Comparison of ENCODE assay signal across 20 cellular contexts in genomic region chr1:15364740-15365139, GRCh38. TPM values are rescaled to one million over a fixed set of nuclear protein-coding genes. Genes with fewer than 3 reads are reported as not detected.
DNase-seq lines count a peak whose midpoint lies in the region; ATAC-seq, FAIRE-seq and TF ChIP-seq lines count a peak whose summit lies in the region.
"Had no signal": no experiment of that assay in that cellular context is flagged by ENCODE, and none has a peak within 500 bp of the region (broad histone marks: within the 10 kb centered on the region; RNA-seq: fewer than 3 reads in every experiment).

No MANE protein-coding gene starts in this region.

- in situ Hi-C loops in GM12878 (cut with MboI) = no loop called here

- no peaks in the 10 kb centered on the region for H3K9me2 ChIP-seq in Loucy (replicated peaks; ENCODE audit: low read depth, low read length)

- H3K4me1 ChIP-seq in Loucy (ENCODE audit: insufficient read depth, low read length, poor library complexity, severe bottlenecking) (no peaks in the 10 kb centered on the region), GM12878 (ENCODE audit: control insufficient read depth, insufficient read depth, low read length) (no peaks in the 10 kb centered on the region; the same call in 1 of the 2 replicates), kidney (ENCODE audit: control insufficient read depth in 1 of 2, insufficient read depth in 1 of 2, low read depth in 1 of 2, low read length in 2 of 2) (no peaks in the 10 kb centered on the region)
- H3K4me1 ChIP-seq: gastrocnemius medialis, lower lobe of right lung had no signal

- no peak overlapping the region for H2AFZ ChIP-seq in Loucy (ENCODE audit: low read length)
- no peak overlapping the region for H2AFZ ChIP-seq in GM12878 (ENCODE audit: control insufficient read depth, low read depth, low read length)

- WGBS in GM12878 (ENCODE audit: insufficient coverage, insufficient replicate concordance, low lambda C conversion rate, missing lambda C conversion rate) = 26% methylated on average over 5 of the region's 5 CpGs

- H3K9me3 ChIP-seq in Loucy (ENCODE audit: insufficient read depth, low read depth, low read length) (no peaks in the 10 kb centered on the region), GM12878 (replicated peaks; ENCODE audit: control insufficient read depth, insufficient read depth, low read length) (no peaks in the 10 kb centered on the region), kidney (ENCODE audit: control insufficient read depth in 1 of 2, low read length in 2 of 2) (no peaks in the 10 kb centered on the region)
- H3K9me3 ChIP-seq: gastrocnemius medialis, lower lobe of right lung, SJCRH30 had no signal

- TF ChIP-seq RAD21 in GM12878 (IDR thresholded peaks at IDR 0.05; ENCODE audit: insufficient read depth, low read depth, low read length) = peak; percentile 19; the same call in 1 of the 2 replicates

- peak; percentile 45; the same call in 1 of the 3 replicates for ATAC-seq in GM12878
- ATAC-seq in GM21529 (IDR thresholded peaks at IDR 0.05; ENCODE audit: unreplicated experiment) = no peak
- no peak for ATAC-seq in GM21825 (IDR thresholded peaks at IDR 0.05; ENCODE audit: unreplicated experiment)
- ATAC-seq in HG03025 (IDR thresholded peaks at IDR 0.05; ENCODE audit: low FRiP score, unreplicated experiment) = no peak
- ATAC-seq: activated naive CD8-positive, alpha-beta T cell treated with anti-CD3 and anti-CD28 coated beads, Interleukin-2, amount 50 U/mL, for 24 hours; activated T-cell treated with anti-CD3 and anti-CD28 coated beads, Interleukin-2, amount 50 U/mL, for 72 hours; gastrocnemius medialis; naive thymus-derived CD8-positive, alpha-beta T cell had no signal

- H3K36me3 ChIP-seq in Loucy (ENCODE audit: insufficient read depth, low read length) (no peaks in the 10 kb centered on the region), GM12878 (ENCODE audit: control insufficient read depth in 2 of 2, insufficient read depth in 2 of 2, low read length in 1 of 2) (no peaks in the 10 kb centered on the region), kidney (ENCODE audit: control insufficient read depth in 1 of 2, insufficient read depth in 2 of 2, low read length in 2 of 2) (no peaks in the 10 kb centered on the region)
- H3K36me3 ChIP-seq: gastrocnemius medialis, lower lobe of right lung, SJCRH30 had no signal

- POLR2A ChIA-PET in GM12878 (lab: Charles Lee) = no interaction called here

- RAD21 ChIA-PET in GM12878 (lab: Charles Lee; ENCODE audit: unreplicated experiment) = no interaction called here

- H3K9ac ChIP-seq in Loucy (ENCODE audit: low read depth, low read length, poor library complexity, severe bottlenecking) (no peak overlapping the region), GM12878 (ENCODE audit: control insufficient read depth, insufficient read depth, low read length) (no peak overlapping the region), kidney (ENCODE audit: low read length in 2 of 2) (no peak overlapping the region)

- no peak overlapping the region for H3K4me2 ChIP-seq in Loucy (ENCODE audit: low read depth, low read length, poor library complexity, severe bottlenecking)
- H3K4me2 ChIP-seq in GM12878 (ENCODE audit: control insufficient read depth, insufficient read depth) = no peak overlapping the region

- no peak for FAIRE-seq in GM12878 (lab: Jason Lieb, UNC)
- FAIRE-seq in kidney (lab: Jason Lieb, UNC) = no peak

- SMC1A ChIA-PET in GM12878 (lab: Charles Lee; ENCODE audit: uncharacterized antibody, unreplicated experiment) = no interaction called here

- DNase-seq in GM12865 (ENCODE audit: low read depth) (no peak), GM12878 (ENCODE audit: low read depth, low spot score) (no peak), kidney (peak; percentile 45)
- DNase-seq: activated CD4-positive, alpha-beta T cell treated with anti-CD3 and anti-CD28 coated beads, Interleukin-2, amount 50 U/mL, for 4 hours; activated naive CD8-positive, alpha-beta T cell treated with anti-CD3 and anti-CD28 coated beads, Interleukin-2, amount 50 U/mL, for 24 hours; activated T-cell treated with anti-CD3 and anti-CD28 coated beads, Interleukin-2, amount 50 U/mL, for 72 hours; central memory CD4-positive, alpha-beta T cell; effector memory CD4-positive, alpha-beta T cell; gastrocnemius medialis; GOT3; IMR-90; lower lobe of right lung; naive thymus-derived CD8-positive, alpha-beta T cell; NCI-H1105 treated with DMSO at 0.1 percent for 48 hours; NK-92 treated with Interleukin-12 subunit alpha and Interleukin-12 subunit beta, amount 100 ng/mL, for 24 hours; SJCRH30 had no signal

- no peak for TF ChIP-seq POLR2A in GM12878 (IDR thresholded peaks at IDR 0.05; ENCODE audit: low read depth, low read length)

- BruUV-seq in GM12878 (replicated peaks; lab: Mats Ljungman, UMichigan) = no TSS peak

- no peak for TF ChIP-seq EP300 in GM12878 (IDR thresholded peaks at IDR 0.05; ENCODE audit: borderline replicate concordance in 1 of 2, control insufficient read depth in 1 of 2, low read depth in 2 of 2, low read length in 2 of 2)

- no peak overlapping the region for H3K4me3 ChIP-seq in GM12865 (ENCODE audit: low read depth, low read length)
- no peak overlapping the region for H3K4me3 ChIP-seq in Loucy (ENCODE audit: low read length, poor library complexity, severe bottlenecking)
- no peak overlapping the region for H3K4me3 ChIP-seq in GM12878
- H3K4me3 ChIP-seq in kidney (ENCODE audit: low read length in 2 of 2) = no peak overlapping the region
- H3K4me3 ChIP-seq: gastrocnemius medialis, lower lobe of right lung, SJCRH30 had no signal

- H3K27ac ChIP-seq in GM12878 (ENCODE audit: control insufficient read depth, insufficient read depth) = no peak overlapping the region
- no peak overlapping the region for H3K27ac ChIP-seq in kidney (ENCODE audit: low read depth in 2 of 2, low read length in 2 of 2)
- H3K27ac ChIP-seq: gastrocnemius medialis, lower lobe of right lung, SJCRH30 had no signal

- H3K27me3 ChIP-seq in Loucy (ENCODE audit: insufficient read depth, low read length, poor library complexity, severe bottlenecking) (no peaks in the 10 kb centered on the region), GM12878 (replicated peaks in 1 of 2; ENCODE audit: control insufficient read depth in 2 of 2, insufficient read depth in 2 of 2, low read length in 1 of 2) (0 out of 4 replicates have a peak, but pooled peaks cover 0 to 2% of the 10 kb centered on the region in 2 experiments)

- TF ChIP-seq CTCF in GM12865 (IDR thresholded peaks at IDR 0.05; ENCODE audit: insufficient read depth, low read depth, low read length, missing control alignments) (peak; percentile 15), Loucy (conservative IDR thresholded peaks at IDR 0.05; ENCODE audit: low read length) (peak; percentile 43), GM12878 (IDR thresholded peaks at IDR 0.05 in 2 of 3, conservative IDR thresholded peaks at IDR 0.05 in 1 of 3; ENCODE audit: control insufficient read depth in 2 of 3, extremely low read depth in 1 of 3, insufficient read depth in 1 of 3, low read depth in 3 of 3, low read length in 3 of 3) (peak; percentile 4 to 24 (median 22); a peak in 3 of 6 replicates), kidney (IDR thresholded peaks at IDR 0.05; ENCODE audit: borderline replicate concordance, extremely low read depth, insufficient read depth) (no peak)

- CTCF ChIA-PET in GM12878 (lab: Yijun Ruan, JAX) = no interaction called here

- H3K79me2 ChIP-seq in Loucy (ENCODE audit: insufficient read depth, low read length) (no peaks in the 10 kb centered on the region), GM12878 (ENCODE audit: control insufficient read depth, insufficient read depth, low read length) (no peaks in the 10 kb centered on the region)

- H4K20me1 ChIP-seq in Loucy (ENCODE audit: insufficient read depth, low read length, poor library complexity, severe bottlenecking) (no peaks in the 10 kb centered on the region), GM12878 (ENCODE audit: control insufficient read depth, insufficient read depth) (no peaks in the 10 kb centered on the region)

- intact Hi-C loops in GM12878 (cut with micrococcal nuclease; ENCODE audit: unreplicated experiment) (no loop called here), kidney (cut with DNase I) (no loop called here)

- H3F3A ChIP-seq in Loucy (ENCODE audit: low read depth) = no peaks in the 10 kb centered on the region

TF ChIP-seq in GM12878, 131 proteins besides CTCF, POLR2A, EP300 and RAD21 (continues in another document):
- TF ChIP-seq SUZ12 (IDR thresholded peaks at IDR 0.05; ENCODE audit: unreplicated experiment) (no peak), MEF2B (IDR thresholded peaks at IDR 0.05; ENCODE audit: partially characterized antibody, poor library complexity, severe bottlenecking) (no peak), USF1 (IDR thresholded peaks at IDR 0.05; ENCODE audit: borderline replicate concordance, extremely low read length, insufficient read depth, low read depth, low read length) (no peak), POU2F2 (IDR thresholded peaks at IDR 0.05; ENCODE audit: borderline replicate concordance, low read depth, low read length) (no peak), NR2C1 (IDR thresholded peaks at IDR 0.05) (no peak), ASH2L (IDR thresholded peaks at IDR 0.05; ENCODE audit: borderline replicate concordance, low read depth) (no peak)

RNA-seq across cellular contexts. Expression of gene EFHD2, which starts 44.9 kb away (rescaled TPM):
- total RNA-seq in GM12878 (2013; cell fraction: nucleolus; rRNA removed) = 16.2 and 21.3 TPM in 2 replicates
- total RNA-seq in GM12878 (2014; rRNA removed) (68.9 and 85.1 TPM in 2 replicates), GM12878 (2014; rRNA removed; fragmentation: Illumina TruSeq; extraction: Trizol) (25.7 and 31.5 TPM in 2 replicates), GM12878 (2021) (106 and 107 TPM in 2 replicates), kidney (37.5 TPM)
- polyA plus RNA-seq in GM12878 (2011; ENCODE audit: low read depth) = 21.5 TPM
- polyA plus RNA-seq in GM12878 (2011; rRNA removed) (27.6 and 47.2 TPM in 2 replicates), GM12878 (2014; fragmentation: Illumina TruSeq; extraction: Trizol) (8.7 and 31.3 TPM in 2 replicates), GM12878 (2014; fragmentation: Nextera tagmentation; extraction: Ambion mirVana) (1 to 10 TPM; 4.0 to 6.6 TPM), GM12878 (2014; rRNA removed) (99.2 and 126 TPM in 2 replicates), GM12878 (2016; fragmentation: Nextera tagmentation; extraction: Ambion mirVana) (100 to 1,000 TPM in 1 of 2 experiments, 10 to 100 TPM in 1; 96.3 to 114 TPM), kidney (ENCODE audit: insufficient read depth, low read depth, low replicate concordance) (20.2 TPM)
- 57.7 and 83.4 TPM in 2 replicates for polyA plus RNA-seq in GM12878 (2011; cell fraction: cytosol; rRNA removed)
- polyA plus RNA-seq in GM12878 (2011; cell fraction: nucleus; rRNA removed) = 55.8 and 67.2 TPM in 2 replicates
- 54.9 and 67.3 TPM in 2 replicates for polyA plus RNA-seq in GM12878 (2012)
- 13.5 and 27.4 TPM in 2 replicates for polyA minus RNA-seq in GM12878 (2011; rRNA and poly(A)+ RNA removed)
- 21.4 and 25.4 TPM in 2 replicates for polyA minus RNA-seq in GM12878 (2011; cell fraction: cytosol; rRNA and poly(A)+ RNA removed)
- polyA minus RNA-seq in GM12878 (2011; cell fraction: nucleus; rRNA and poly(A)+ RNA removed) = 6.2 and 10.5 TPM in 2 replicates
